ENCODE assay signal across 8 cellular contexts in genomic region chr4:74505355-74505978, GRCh38.
DNase-seq lines count a peak whose midpoint lies in the region; ATAC-seq and TF ChIP-seq lines count a peak whose summit lies in the region.
"Not testable (repeated sequence)": the region's sequence is repeated elsewhere in the genome, so short reads cannot be mapped to it uniquely, and the experiment has no call there.

No MANE protein-coding gene starts in this region.

- H3K27ac Mint-ChIP-seq in GM23338 = not testable (repeated sequence)

- H3K4me2 ChIP-seq in GM23338 = not testable (repeated sequence)

- not testable (repeated sequence) for H3K36me3 ChIP-seq in GM23338 (ENCODE audit: insufficient read depth); brain microvascular endothelial cell (replicated peaks); left lung

- peak; percentile 22 for DNase-seq in AG08396 (ENCODE audit: low spot score)
- peak; percentile 8 for DNase-seq in GM23338 (ENCODE audit: low spot score)
- peak; percentile 59 for DNase-seq in NCI-H2029 treated with DMSO at 0.1 percent for 48 hours (lab: John Stamatoyannopoulos, UW)
- DNase-seq in RPMI8226 = peak; percentile 63
- DNase-seq in brain microvascular endothelial cell = peak; percentile 79
- DNase-seq in fibroblast of gingiva (ENCODE audit: low read depth) = peak; percentile 49
- peak; percentile 69 to 71 for DNase-seq in left lung
- peak; percentile 78 for DNase-seq in renal cortical epithelial cell (ENCODE audit: low read depth)

- H3K4me3 ChIP-seq in GM23338; brain microvascular endothelial cell (ENCODE audit: low read depth, low read length); left lung: not testable (repeated sequence)

- not testable (repeated sequence) for H3K9me3 ChIP-seq in left lung

- not testable (repeated sequence) for TF ChIP-seq CTCF in GM23338 (conservative IDR thresholded peaks at IDR 0.05; ENCODE audit: low read depth in 2 of 2); brain microvascular endothelial cell (IDR thresholded peaks at IDR 0.05; ENCODE audit: low read depth, low read length, missing control alignments); left lung (IDR thresholded peaks at IDR 0.05)

- in situ Hi-C loops in brain microvascular endothelial cell (cut with HindIII; ENCODE audit: low pct_ligation_motif_present, low sequenced_read_pairs) = not testable (repeated sequence)

- not testable (repeated sequence) for H4K20me1 ChIP-seq in GM23338 (replicated peaks; ENCODE audit: insufficient read depth)

- not testable (repeated sequence) for ATAC-seq in GM23338
- ATAC-seq in left lung = peak; percentile 93

- not testable (repeated sequence) for H3K4me1 ChIP-seq in GM23338 (ENCODE audit: insufficient read depth); left lung

- H3K4me3 Mint-ChIP-seq in GM23338 = not testable (repeated sequence)

- H3K27ac ChIP-seq in GM23338 (ENCODE audit: low read depth); brain microvascular endothelial cell; left lung: not testable (repeated sequence)

- not testable (repeated sequence) for H3K36me3 Mint-ChIP-seq in GM23338 (ENCODE audit: low read depth)

- intact Hi-C loops in left lung (cut with DNase I) = not testable (repeated sequence)

- H3K4me1 Mint-ChIP-seq in GM23338 = not testable (repeated sequence)

- not testable (repeated sequence) for H3K79me2 ChIP-seq in GM23338 (replicated peaks; ENCODE audit: insufficient read depth)

- not testable (repeated sequence) for H3K27me3 ChIP-seq in GM23338 (ENCODE audit: insufficient read depth); brain microvascular endothelial cell (replicated peaks); left lung

- H3K9me3 Mint-ChIP-seq in GM23338 = not testable (repeated sequence)

- H3K27me3 Mint-ChIP-seq in GM23338 (ENCODE audit: insufficient read depth, low read depth, poor library complexity) = not testable (repeated sequence)

- not testable (repeated sequence) for H3F3A ChIP-seq in GM23338 (replicated peaks; ENCODE audit: low read depth)

- peak overlapping the region; percentile 80; the same call in 1 of the 2 replicates for H2AFZ ChIP-seq in GM23338

- H3K9me2 ChIP-seq in GM23338 (ENCODE audit: insufficient read depth) = not testable (repeated sequence)

Comparison
In these comparisons a context has a peak if more than half of its experiments do, and no peak if none do; other contexts are left out.
1. DNase-seq: peak in every context shown above with its lines; median percentile 79 in brain microvascular endothelial cell; 78 in renal cortical epithelial cell; 70 in left lung; 63 in RPMI8226; 59 in NCI-H2029 treated with DMSO at 0.1 percent for 48 hours; 49 in fibroblast of gingiva; 22 in AG08396; 8 in GM23338.